10 cellular contexts compared by ENCODE assay signal in genomic region chr14:92459479-92460421, GRCh38. TPM values are rescaled to one million over a fixed set of nuclear protein-coding genes. Genes with fewer than 3 reads are reported as not detected.
DNase-seq lines count a peak whose midpoint lies in the region; ATAC-seq and TF ChIP-seq lines count a peak whose summit lies in the region.
"Had no signal": no experiment of that assay in that cellular context is flagged by ENCODE, and none has a peak within 500 bp of the region (broad histone marks: within the 10 kb centered on the region; RNA-seq: fewer than 3 reads in every experiment).

No MANE protein-coding gene starts in this region.

- H4K20me1 ChIP-seq in SK-N-SH (ENCODE audit: insufficient read depth) (no peaks in the 10 kb centered on the region), OCI-LY7 (ENCODE audit: insufficient read depth, low read length) (no peaks in the 10 kb centered on the region)

- H3K9me2 ChIP-seq in SK-N-SH, result no peaks in the 10 kb centered on the region
- H3K9me2 ChIP-seq in OCI-LY7 (ENCODE audit: insufficient read depth, low read length), result no peaks in the 10 kb centered on the region

- no peaks in the 10 kb centered on the region for H3K27me3 ChIP-seq in SK-N-SH (ENCODE audit: insufficient read depth)
- peaks cover 0 to 13% (median 0%) of the 10 kb centered on the region in 5 donors for H3K27me3 ChIP-seq in subcutaneous abdominal adipose tissue (ENCODE audit: control insufficient read depth in 5 of 5, insufficient read depth in 4 of 5, low read length in 5 of 5)
- H3K27me3 ChIP-seq in suprapubic skin, result peaks cover 4% of the 10 kb centered on the region

- no peaks in the 10 kb centered on the region for H3F3A ChIP-seq in SK-N-SH (replicated peaks; ENCODE audit: insufficient read depth)

- TF ChIP-seq CTCF in SK-N-SH (IDR thresholded peaks at IDR 0.05) (peak; percentile 15; the same call in 1 of the 2 replicates), coronary artery (IDR thresholded peaks at IDR 0.05) (no peak), suprapubic skin (IDR thresholded peaks at IDR 0.05) (no peak), OCI-LY7 (conservative IDR thresholded peaks at IDR 0.05; ENCODE audit: low read length) (no peak)

- intact Hi-C loops in OCI-LY7 (cut with micrococcal nuclease; ENCODE audit: unreplicated experiment), result no loop called here

- H3K4me1 ChIP-seq in SK-N-SH (ENCODE audit: control insufficient read depth in 1 of 2, insufficient read depth in 2 of 2, low read depth in 1 of 2, low read length in 1 of 2) (peaks cover 0 to 4% of the 10 kb centered on the region in 2 experiments; a peak in 1 of 4 replicates), subcutaneous abdominal adipose tissue (ENCODE audit: control insufficient read depth in 5 of 5, insufficient read depth in 5 of 5, low read length in 5 of 5) (peaks cover 9 to 48% (median 39%) of the 10 kb centered on the region in 5 donors), suprapubic skin (peaks cover 14% of the 10 kb centered on the region), OCI-LY7 (ENCODE audit: insufficient read depth, low read length, poor library complexity, severe bottlenecking) (no peaks in the 10 kb centered on the region)

- DNase-seq in SK-N-SH, result no peak
- peak; percentile 49 for DNase-seq in coronary artery (ENCODE audit: low spot score)
- DNase-seq in left lobe of liver (ENCODE audit: low spot score), result no peak
- DNase-seq in suprapubic skin (ENCODE audit: low spot score in 2 of 2), result no peak
- DNase-seq in T-helper 1 cell, result no peak
- no peak for DNase-seq in OCI-LY7 (ENCODE audit: low spot score)
- DNase-seq: GM23248, NCI-H774 had no signal

- TF ChIP-seq EP300 in SK-N-SH (IDR thresholded peaks at IDR 0.05; ENCODE audit: borderline replicate concordance in 1 of 2, low read depth in 1 of 2, low read length in 1 of 2), result no peak
- TF ChIP-seq EP300 in suprapubic skin (IDR thresholded peaks at IDR 0.05), result no peak

- H3K4me2 ChIP-seq in SK-N-SH, result no peak overlapping the region
- no peak overlapping the region for H3K4me2 ChIP-seq in OCI-LY7 (ENCODE audit: low read length)

- POLR2A ChIA-PET in SK-N-SH (lab: Yijun Ruan, JAX), result interaction anchor here (0.6 kb wide), 1 partner anchor 852 kb away, joined by 3 read pairs; no protein-coding TSS in a partner anchor
- POLR2A ChIA-PET in OCI-LY7 (lab: Charles Lee), result no interaction called here

- no peaks in the 10 kb centered on the region for H3K9me3 ChIP-seq in SK-N-SH
- no peaks in the 10 kb centered on the region for H3K9me3 ChIP-seq in subcutaneous abdominal adipose tissue (ENCODE audit: control insufficient read depth in 5 of 5, low read length in 5 of 5)
- no peaks in the 10 kb centered on the region for H3K9me3 ChIP-seq in suprapubic skin
- no peaks in the 10 kb centered on the region for H3K9me3 ChIP-seq in OCI-LY7 (ENCODE audit: low read length)

- no TSS peak for BruUV-seq in OCI-LY7 (replicated peaks; lab: Mats Ljungman, UMichigan)

- TF ChIP-seq RAD21 in SK-N-SH (IDR thresholded peaks at IDR 0.05; ENCODE audit: low read length), result no peak

- no peaks in the 10 kb centered on the region for H3K79me2 ChIP-seq in SK-N-SH (ENCODE audit: insufficient read depth)
- no peaks in the 10 kb centered on the region for H3K79me2 ChIP-seq in OCI-LY7 (ENCODE audit: insufficient read depth, low read depth, low read length)

- WGBS in SK-N-SH (ENCODE audit: low lambda C conversion rate), result 63% methylated on average over 23 of the region's 23 CpGs
- WGBS in suprapubic skin, result 47% methylated on average over 14 of the region's 23 CpGs

- H3K27ac ChIP-seq in SK-N-SH (ENCODE audit: low read depth in 2 of 2, low read length in 1 of 2) (no peak overlapping the region), coronary artery (peak overlapping the region in 1 of 2 donors; percentile 73), subcutaneous abdominal adipose tissue (ENCODE audit: low read depth, low read length) (peak overlapping the region; percentile 77), suprapubic skin (no peak overlapping the region), OCI-LY7 (ENCODE audit: low read depth, low read length, poor library complexity, severe bottlenecking) (no peak overlapping the region)

- H3K36me3 ChIP-seq in SK-N-SH (replicated peaks in 1 of 2; ENCODE audit: control insufficient read depth in 1 of 2, insufficient read depth in 2 of 2, low read length in 1 of 2) (no peaks in the 10 kb centered on the region), subcutaneous abdominal adipose tissue (ENCODE audit: control insufficient read depth in 5 of 5, insufficient read depth in 5 of 5, low read length in 5 of 5) (no peaks in the 10 kb centered on the region), suprapubic skin (no peaks in the 10 kb centered on the region), OCI-LY7 (ENCODE audit: insufficient read depth, low read length) (no peaks in the 10 kb centered on the region)

- CTCF ChIA-PET in SK-N-SH (lab: Yijun Ruan, JAX) (interaction anchor here (1.0 to 1.4 kb wide), 2 partner anchors 11 to 810 kb away, joined by 3 read pairs; no protein-coding TSS in a partner anchor), OCI-LY7 (lab: Charles Lee; ENCODE audit: unreplicated experiment) (no interaction called here)

- ATAC-seq in SK-N-SH treated with all-trans-retinoic acid at 6 μM for 48 hours (no peak), left lobe of liver (peak; percentile 41)

- H2AFZ ChIP-seq in SK-N-SH (ENCODE audit: low read depth) (no peak overlapping the region; the same call in 1 of the 2 replicates), OCI-LY7 (ENCODE audit: low read length) (no peak overlapping the region)

- H3K4me3 ChIP-seq in SK-N-SH (ENCODE audit: low read depth in 2 of 2, low read length in 1 of 2) (no peak overlapping the region), coronary artery (no peak overlapping the region), subcutaneous abdominal adipose tissue (ENCODE audit: low read depth in 1 of 5, low read length in 5 of 5) (peak overlapping the region in 2 of 5 donors; percentile 22 to 40), suprapubic skin (no peak overlapping the region), OCI-LY7 (ENCODE audit: low read depth, low read length, poor library complexity, severe bottlenecking) (no peak overlapping the region)
- H3K4me3 ChIP-seq: GM23248 had no signal

- TF ChIP-seq POLR2A in suprapubic skin (IDR thresholded peaks at IDR 0.05), result no peak

- H3K9ac ChIP-seq in SK-N-SH (no peak overlapping the region), subcutaneous abdominal adipose tissue (ENCODE audit: low read length in 5 of 5) (peak overlapping the region in 1 of 5 donors; percentile 54)
- H3K9ac ChIP-seq: GM23248 had no signal

TF ChIP-seq in SK-N-SH, 30 proteins besides CTCF, POLR2A, EP300 and RAD21 (continues in another document):
- TF ChIP-seq USF2 (IDR thresholded peaks at IDR 0.05; ENCODE audit: borderline replicate concordance, low read depth, low read length), result no peak
- TF ChIP-seq SMC3 (IDR thresholded peaks at IDR 0.05; ENCODE audit: low read depth, low read length), result no peak
- TF ChIP-seq RXRA (IDR thresholded peaks at IDR 0.05; ENCODE audit: borderline replicate concordance, low read depth), result no peak
- no peak for TF ChIP-seq PBX3 (IDR thresholded peaks at IDR 0.05)
- no peak for TF ChIP-seq FOXM1 (IDR thresholded peaks at IDR 0.05; ENCODE audit: low read depth)
- no peak for TF ChIP-seq NFIC (IDR thresholded peaks at IDR 0.05; ENCODE audit: borderline replicate concordance)

TF ChIP-seq in SK-N-SH treated with all-trans-retinoic acid at 6 μM for 48 hours, 23 proteins besides CTCF, POLR2A, EP300 and RAD21 (continues in another document):
- TF ChIP-seq CSRNP3 (CRISPR knock-in tag; IDR thresholded peaks at IDR 0.05) (no peak), BACH2 (CRISPR knock-in tag; IDR thresholded peaks at IDR 0.05; ENCODE audit: borderline replicate concordance) (no peak), TOX (CRISPR knock-in tag; IDR thresholded peaks at IDR 0.05; ENCODE audit: borderline replicate concordance) (no peak), ZC3H10 (CRISPR knock-in tag; IDR thresholded peaks at IDR 0.05) (no peak), ZFP30 (CRISPR knock-in tag; IDR thresholded peaks at IDR 0.05) (no peak), ESRRG (CRISPR knock-in tag; IDR thresholded peaks at IDR 0.05) (no peak), OSR1 (CRISPR knock-in tag; IDR thresholded peaks at IDR 0.05) (no peak), ZNF8 (CRISPR knock-in tag; IDR thresholded peaks at IDR 0.05) (no peak)

RNA-seq across cellular contexts. Expression of gene RIN3, which starts 53.8 kb away (rescaled TPM):
- 5.8 and 12.4 TPM in 2 replicates for polyA plus RNA-seq in SK-N-SH (2012; rRNA removed)
- polyA plus RNA-seq in SK-N-SH (2012; cell fraction: cytosol; rRNA removed), result 6.6 and 10.2 TPM in 2 replicates
- 14.2 and 18.0 TPM in 2 replicates for polyA plus RNA-seq in SK-N-SH (2012; cell fraction: nucleus; rRNA removed)
- 20.2 TPM for total RNA-seq in left lobe of liver
- total RNA-seq in suprapubic skin, result 10 to 100 TPM in 2 of 4 donors, 1 to 10 TPM in 2; 2.1 to 10.4 (median 7.2) TPM
- not detected in 2 replicates for total RNA-seq in OCI-LY7 (2014; rRNA removed; shearing (Covaris generic))
- total RNA-seq in OCI-LY7 (2022), result not detected in 2 replicates
